Comparison of ENCODE assay signal across 11 cellular contexts in the genomic region with DNA sequence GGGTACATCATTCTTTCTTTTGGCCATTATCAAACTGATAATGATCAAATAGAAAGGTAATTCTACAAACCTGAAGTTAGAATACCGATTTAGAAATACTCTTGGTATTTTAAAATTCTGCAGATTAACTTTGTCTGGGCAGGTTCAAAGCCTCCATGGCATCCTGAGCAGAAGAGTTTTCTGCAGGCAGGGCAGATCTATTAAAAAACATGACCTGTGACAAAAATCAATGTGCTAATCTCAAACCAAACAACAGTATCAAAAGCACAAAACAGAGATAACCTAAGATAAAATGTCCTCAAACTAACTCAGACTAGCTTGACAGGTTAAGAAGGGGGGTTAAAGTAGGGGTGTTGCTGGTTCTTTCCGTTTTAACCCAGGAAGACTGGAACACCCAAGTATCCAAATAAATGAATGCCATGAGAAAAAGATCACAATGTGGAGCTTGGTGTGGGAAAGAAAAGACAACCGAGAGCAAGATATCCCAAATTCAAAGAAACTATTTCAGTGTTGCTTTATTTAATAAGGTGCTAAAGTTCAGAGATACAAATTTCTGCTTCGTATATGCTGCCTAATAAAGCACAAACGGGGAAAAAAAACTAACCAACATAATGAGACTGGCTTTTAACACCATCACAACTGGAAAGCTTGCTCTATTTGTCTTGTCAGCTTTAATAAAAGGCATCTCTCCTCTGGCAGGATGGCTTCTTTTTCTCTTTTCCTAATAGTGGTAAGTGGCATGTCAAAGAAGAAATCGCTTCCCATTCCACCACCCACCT. TPM values are rescaled to one million over a fixed set of nuclear protein-coding genes. Genes with fewer than 3 reads are reported as not detected.
DNase-seq lines count a peak whose midpoint lies in the region; ATAC-seq and TF ChIP-seq lines count a peak whose summit lies in the region.
"Had no signal": no experiment of that assay in that cellular context is flagged by ENCODE, and none has a peak within 500 bp of the region (broad histone marks: within the 10 kb centered on the region; RNA-seq: fewer than 3 reads in every experiment).

No MANE protein-coding gene starts in this region.

- H3K27ac ChIP-seq in cardiac muscle cell = no peak overlapping the region
- H3K27ac ChIP-seq in lower lobe of right lung = no peak overlapping the region
- H3K27ac ChIP-seq in urinary bladder (ENCODE audit: low read depth) = no peak overlapping the region
- H3K27ac ChIP-seq: gastrocnemius medialis had no signal

- ATAC-seq in Right ventricle myocardium inferior (no peak), lower lobe of right lung (no peak), HG02973 (IDR thresholded peaks at IDR 0.05; ENCODE audit: unreplicated experiment) (no peak)
- ATAC-seq: gastrocnemius medialis had no signal

- intact Hi-C loops in Right ventricle myocardium inferior (cut with DNase I) = loop anchor here (2.0 kb wide), 1 partner anchor 96 kb away; no protein-coding TSS in a partner anchor
- intact Hi-C loops in lower lobe of right lung (cut with DNase I) = no loop called here

- H3K36me3 ChIP-seq in cardiac muscle cell (no peaks in the 10 kb centered on the region), lower lobe of right lung (no peaks in the 10 kb centered on the region), urinary bladder (ENCODE audit: insufficient read depth) (no peaks in the 10 kb centered on the region)
- H3K36me3 ChIP-seq: gastrocnemius medialis, thyroid gland had no signal

- H3K9me3 ChIP-seq in cardiac muscle cell (ENCODE audit: low read depth) (no peaks in the 10 kb centered on the region), lower lobe of right lung (no peaks in the 10 kb centered on the region)
- H3K9me3 ChIP-seq: gastrocnemius medialis, thyroid gland had no signal

- WGBS in urinary bladder = 64% methylated on average over 6 of the region's 6 CpGs

- no peak for TF ChIP-seq CTCF in cardiac muscle cell (IDR thresholded peaks at IDR 0.05; ENCODE audit: low read depth, low read length)
- TF ChIP-seq CTCF in lower lobe of right lung (IDR thresholded peaks at IDR 0.05) = no peak

- peaks cover 10% of the 10 kb centered on the region for H3K27me3 ChIP-seq in cardiac muscle cell
- peaks cover 37% of the 10 kb centered on the region for H3K27me3 ChIP-seq in lower lobe of right lung (ENCODE audit: low read depth)
- H3K27me3 ChIP-seq: thyroid gland had no signal

- H3K4me1 ChIP-seq in cardiac muscle cell (ENCODE audit: low read depth) = peaks cover 9% of the 10 kb centered on the region
- H3K4me1 ChIP-seq in lower lobe of right lung = peaks cover 33% of the 10 kb centered on the region
- H3K4me1 ChIP-seq in urinary bladder (ENCODE audit: insufficient read depth) = no peaks in the 10 kb centered on the region

- H3K4me3 ChIP-seq in cardiac muscle cell (peak overlapping the region; percentile 73), lower lobe of right lung (peak overlapping the region; percentile 71), urinary bladder (ENCODE audit: low read depth, low read length) (peak overlapping the region; percentile 52)

- no peak for DNase-seq in cardiac muscle cell (ENCODE audit: low read depth in 1 of 2, low spot score in 1 of 2)
- DNase-seq in Right ventricle myocardium inferior (ENCODE audit: missing footprints) = no peak
- peak; percentile 36 for DNase-seq in cerebellar cortex (ENCODE audit: low spot score)
- no peak for DNase-seq in lower lobe of right lung
- no peak for DNase-seq in NCI-H226
- no peak for DNase-seq in NCI-H1436 (lab: John Stamatoyannopoulos, UW)
- DNase-seq: activated effector memory CD4-positive, alpha-beta T cell treated with Interleukin-2 at 50 U/mL for 16 hours; gastrocnemius medialis had no signal

RNA-seq across cellular contexts. Expression of gene EFNA5, which starts 2.4 kb away (rescaled TPM):
- total RNA-seq in cardiac muscle cell (3.9 and 12.0 TPM in 2 replicates), Right ventricle myocardium inferior (28.5 TPM), lower lobe of right lung (10.2 TPM), urinary bladder (18.9 TPM)
- polyA plus RNA-seq in cardiac muscle cell (4.5 and 5.5 TPM in 2 replicates), urinary bladder (2.1 TPM)
